In genomic region chr19:48617146-48617937, GRCh38 we compare ENCODE assay signal across 9 cellular contexts.
DNase-seq lines count a peak whose midpoint lies in the region; ATAC-seq and TF ChIP-seq lines count a peak whose summit lies in the region.
"Had no signal": no experiment of that assay in that cellular context is flagged by ENCODE, and none has a peak within 500 bp of the region (broad histone marks: within the 10 kb centered on the region; RNA-seq: fewer than 3 reads in every experiment).

No MANE protein-coding gene starts in this region.

- peak overlapping the region; percentile 95 for H3K27ac ChIP-seq in HUES48 (ENCODE audit: low read depth, low read length)

- DNase-seq in AG09309 (ENCODE audit: low read depth) (no peak), cardiac fibroblast (ENCODE audit: low read depth in 2 of 2) (peak in 1 of 2 donors; percentile 68), KG1 (lab: John Stamatoyannopoulos, UW) (no peak), iPS-NIHi11 (ENCODE audit: low spot score) (no peak)
- DNase-seq: retina had no signal

- H3K4me3 ChIP-seq in AG09309 (ENCODE audit: control insufficient read depth, low read depth, low read length) (peak overlapping the region; percentile 85), HUES48 (ENCODE audit: low read depth, low read length) (peak overlapping the region; percentile 95), cardiac fibroblast (replicated peaks in 1 of 2; ENCODE audit: low read depth in 2 of 2, low read length in 2 of 2) (peak overlapping the region; percentile 66 to 69), mucosa of stomach (ENCODE audit: low read length) (peak overlapping the region; percentile 100)

- no peaks in the 10 kb centered on the region for H3K9me3 ChIP-seq in HUES48 (ENCODE audit: control insufficient read depth, insufficient read depth, low read length)
- no peaks in the 10 kb centered on the region for H3K9me3 ChIP-seq in mucosa of stomach (ENCODE audit: control insufficient read depth, low read length)

- H3K27me3 ChIP-seq in HUES48 (ENCODE audit: control insufficient read depth, insufficient read depth, low read length) (no peaks in the 10 kb centered on the region), mucosa of stomach (ENCODE audit: control insufficient read depth, insufficient read depth, low read length) (no peaks in the 10 kb centered on the region)

- ATAC-seq in HG03460 (IDR thresholded peaks at IDR 0.05; ENCODE audit: unreplicated experiment) (no peak), GM19455 (IDR thresholded peaks at IDR 0.05; ENCODE audit: unreplicated experiment) (no peak)

- H3K4me1 ChIP-seq in HUES48 (ENCODE audit: control insufficient read depth, insufficient read depth, low read length) = peaks cover 37% of the 10 kb centered on the region
- H3K4me1 ChIP-seq in mucosa of stomach (ENCODE audit: control insufficient read depth, insufficient read depth, low read length) = peaks cover 40% of the 10 kb centered on the region

- no peak for TF ChIP-seq CTCF in AG09309 (IDR thresholded peaks at IDR 0.05; ENCODE audit: control insufficient read depth, insufficient read depth, low read depth, low read length, missing control alignments)
- no peak for TF ChIP-seq CTCF in cardiac fibroblast (IDR thresholded peaks at IDR 0.05; ENCODE audit: low read depth, low read length)

- H3K9ac ChIP-seq in HUES48 (ENCODE audit: low read depth, low read length) = peak overlapping the region; percentile 98; the same call in 1 of the 2 replicates
- peak overlapping the region; percentile 98 for H3K9ac ChIP-seq in mucosa of stomach (ENCODE audit: low read length)

- H3K36me3 ChIP-seq in HUES48 (ENCODE audit: control insufficient read depth, insufficient read depth, low read length) (peaks cover 38% of the 10 kb centered on the region), mucosa of stomach (ENCODE audit: control insufficient read depth, insufficient read depth, low read length) (peaks cover 27% of the 10 kb centered on the region)
